ENCODE assay signal across 17 cellular contexts in the genomic region with DNA sequence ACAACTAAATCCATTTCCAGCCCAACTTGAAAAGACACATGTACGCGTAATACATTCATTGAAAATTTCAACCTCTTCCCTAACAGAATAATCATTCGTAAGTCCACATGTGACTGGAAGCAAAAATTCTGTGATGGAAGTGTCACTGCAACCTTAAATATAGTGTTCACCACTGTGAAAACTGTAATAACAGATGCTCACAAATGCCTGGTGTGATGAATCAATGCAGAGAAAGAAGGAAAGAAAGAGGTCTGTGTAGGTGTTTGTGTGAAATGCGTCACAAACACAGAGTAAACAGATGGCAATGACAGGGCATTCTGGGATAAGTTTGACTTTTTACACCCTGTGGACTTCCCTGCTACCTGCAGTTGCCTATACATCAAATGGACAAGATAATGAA.
"Had no signal": no experiment of that assay in that cellular context is flagged by ENCODE, and none has a peak within 500 bp of the region (broad histone marks: within the 10 kb centered on the region; RNA-seq: fewer than 3 reads in every experiment).

No MANE protein-coding gene starts in this region.

- FAIRE-seq: kidney, small intestine had no signal

- DNase-seq: colonic mucosa; dermis blood vessel endothelial cell; esophagus squamous epithelium; foreskin fibroblast; immature natural killer cell; kidney; left cardiac atrium; left ventricle myocardium inferior; lower lobe of right lung; right cardiac atrium; small intestine; stimulated activated CD4-positive, alpha-beta T cell treated with anti-CD3 and anti-CD28 coated beads, Interleukin-12 subunit alpha, Interleukin-12 subunit beta, amount 100 ng/mL, for 4 hours; stimulated activated naive CD4-positive, alpha-beta T cell; stomach; thyroid gland; upper lobe of left lung; uterus had no signal
